In genomic region chr17:70171159-70171558, GRCh38 we compare ENCODE assay signal across 15 cellular contexts. TPM values are rescaled to one million over a fixed set of nuclear protein-coding genes. Genes with fewer than 3 reads are reported as not detected.
DNase-seq lines count a peak whose midpoint lies in the region; ATAC-seq and TF ChIP-seq lines count a peak whose summit lies in the region.
"Had no signal": no experiment of that assay in that cellular context is flagged by ENCODE, and none has a peak within 500 bp of the region (broad histone marks: within the 10 kb centered on the region; RNA-seq: fewer than 3 reads in every experiment).

No MANE protein-coding gene starts in this region.

- peak; percentile 82 for DNase-seq in DMS 273 (lab: John Stamatoyannopoulos, UW; ENCODE audit: unreplicated experiment)
- DNase-seq in NCI-H446 (lab: John Stamatoyannopoulos, UW) = peak; percentile 24 to 59
- no peak for DNase-seq in fibroblast of lung (ENCODE audit: low read depth in 2 of 2)
- DNase-seq in NOMO-1 treated with DMSO at 0.1 percent for 48 hours (lab: John Stamatoyannopoulos, UW; ENCODE audit: unreplicated experiment) = no peak
- DNase-seq: activated CD4-positive, CD25-positive, alpha-beta regulatory T cell treated with anti-CD3 and anti-CD28 coated beads, Interleukin-2, amount 50 U/mL, for 72 hours; activated T-cell treated with anti-CD3 and anti-CD28 coated beads, Interleukin-2, amount 50 U/mL, for 72 hours; NCI-H524 treated with DMSO at 0.1 percent for 48 hours; occipital lobe; stimulated activated CD4-positive, alpha-beta T cell treated with anti-CD3 and anti-CD28 coated beads, Interleukin-2, amount 100 ng/mL, for 24 hours; stimulated activated naive B cell treated with anti-CD40 and anti-IgM and Interleukin-4, amounts not matched to agents 10 μg/mL and 1 μg/mL and 100 μg/mL, for 72 hours had no signal

- peaks cover 2% of the 10 kb centered on the region for H3K36me3 ChIP-seq in fibroblast of lung (ENCODE audit: control insufficient read depth, insufficient read depth, low read length)
- peaks cover 15% of the 10 kb centered on the region for H3K36me3 ChIP-seq in parathyroid adenoma (ENCODE audit: control insufficient read depth, insufficient read depth, low read length)
- H3K36me3 ChIP-seq: ascending aorta had no signal

- no peaks in the 10 kb centered on the region for H4K20me1 ChIP-seq in fibroblast of lung (ENCODE audit: control insufficient read depth, extremely low read depth, insufficient read depth, low read length)

- H3K9ac ChIP-seq in fibroblast of lung (ENCODE audit: insufficient read depth, low read length) (no peak overlapping the region), parathyroid adenoma (peak overlapping the region; percentile 99)

- H2AFZ ChIP-seq in fibroblast of lung (ENCODE audit: low read length) = no peak overlapping the region
- H2AFZ ChIP-seq in parathyroid adenoma = no peak overlapping the region

- H3K4me2 ChIP-seq in fibroblast of lung (ENCODE audit: extremely low read depth, insufficient read depth, low read length) = peak overlapping the region; percentile 69
- peak overlapping the region; percentile 93 for H3K4me2 ChIP-seq in parathyroid adenoma (ENCODE audit: low read length)

- no peaks in the 10 kb centered on the region for H3K9me3 ChIP-seq in fibroblast of lung (ENCODE audit: control insufficient read depth, insufficient read depth, low read depth, low read length)
- H3K9me3 ChIP-seq in parathyroid adenoma (ENCODE audit: control insufficient read depth, low read length) = no peaks in the 10 kb centered on the region
- H3K9me3 ChIP-seq: ascending aorta had no signal

- H3K4me1 ChIP-seq in fibroblast of lung (ENCODE audit: control insufficient read depth, extremely low read depth, insufficient read depth, low read length) (peaks cover 2% of the 10 kb centered on the region), parathyroid adenoma (peaks cover 17% of the 10 kb centered on the region)

- H3K27me3 ChIP-seq in fibroblast of lung (ENCODE audit: control insufficient read depth, insufficient read depth, low read length) = no peaks in the 10 kb centered on the region
- H3K27me3 ChIP-seq in parathyroid adenoma (ENCODE audit: control insufficient read depth, insufficient read depth, low read length) = no peaks in the 10 kb centered on the region
- H3K27me3 ChIP-seq: ascending aorta had no signal

- H3K27ac ChIP-seq in fibroblast of lung (ENCODE audit: insufficient read depth, low read length) = no peak overlapping the region
- H3K27ac ChIP-seq in parathyroid adenoma = peak overlapping the region; percentile 99
- H3K27ac ChIP-seq: ascending aorta, epithelial cell of prostate had no signal

- H3K4me3 ChIP-seq in fibroblast of lung (replicated peaks in 1 of 4; ENCODE audit: control extremely low read depth in 1 of 4, insufficient read depth in 1 of 4, low read depth in 3 of 4, low read length in 4 of 4) (peak overlapping the region in 3 of 4 experiments; percentile 70 to 87 (median 84)), parathyroid adenoma (ENCODE audit: low read depth, low read length) (peak overlapping the region; percentile 99)

- H3K79me2 ChIP-seq in fibroblast of lung (ENCODE audit: control insufficient read depth, insufficient read depth, low read length) (no peaks in the 10 kb centered on the region), parathyroid adenoma (peaks cover 83% of the 10 kb centered on the region)

- TF ChIP-seq CTCF in fibroblast of lung (conservative IDR thresholded peaks at IDR 0.05 in 1 of 2, IDR thresholded peaks at IDR 0.05 in 1 of 2; ENCODE audit: low read depth in 1 of 2, low read length in 2 of 2) (no peak), parathyroid adenoma (IDR thresholded peaks at IDR 0.05) (no peak)

- ATAC-seq in HG03196 (IDR thresholded peaks at IDR 0.05; ENCODE audit: unreplicated experiment) (no peak), HG02870 (IDR thresholded peaks at IDR 0.05; ENCODE audit: unreplicated experiment) (no peak)
- ATAC-seq: activated T-cell treated with anti-CD3 and anti-CD28 coated beads, Interleukin-2, amount 50 U/mL, for 72 hours; stimulated activated naive B cell treated with anti-CD40 and anti-IgM and Interleukin-4, amounts not matched to agents 10 μg/mL and 1 μg/mL and 100 μg/mL, for 72 hours had no signal

RNA-seq across cellular contexts. Expression of gene KCNJ2, which starts 1.8 kb away (rescaled TPM):
- 36.0 and 48.1 TPM in 2 replicates for total RNA-seq in fibroblast of lung
- 6.6 and 8.1 TPM in 2 replicates for polyA plus RNA-seq in fibroblast of lung
- 4.7 and 4.8 TPM in 2 replicates for polyA plus RNA-seq in fibroblast of lung (2012)
- polyA minus RNA-seq in fibroblast of lung (ENCODE audit: low replicate concordance) = 15.3 and 20.0 TPM in 2 replicates
- total RNA-seq: activated T-cell treated with anti-CD3 and anti-CD28 coated beads, Interleukin-2, amount 50 U/mL, for 72 hours had no signal

Comparison
In these comparisons a context has a peak if more than half of its experiments do, and no peak if none do; other contexts are left out.
1. DNase-seq: peak in DMS 273 (single experiment) and NCI-H446 (2 of 2); none in fibroblast of lung (0 of 2) and NOMO-1 treated with DMSO at 0.1 percent for 48 hours (single experiment).